ENCODE assay signal across 9 cellular contexts in genomic region chr19:11196406-11197287, GRCh38. TPM values are rescaled to one million over a fixed set of nuclear protein-coding genes. Genes with fewer than 3 reads are reported as not detected.
DNase-seq lines count a peak whose midpoint lies in the region; ATAC-seq, FAIRE-seq and TF ChIP-seq lines count a peak whose summit lies in the region.
"Had no signal": no experiment of that assay in that cellular context is flagged by ENCODE, and none has a peak within 500 bp of the region (broad histone marks: within the 10 kb centered on the region; RNA-seq: fewer than 3 reads in every experiment).

No MANE protein-coding gene starts in this region.

- H3K27me3 ChIP-seq in endothelial cell of umbilical vein (ENCODE audit: control insufficient read depth in 2 of 2, insufficient read depth in 2 of 2, low read length in 2 of 2) (no peaks in the 10 kb centered on the region), muscle layer of colon (ENCODE audit: control insufficient read depth in 1 of 2, insufficient read depth in 2 of 2, low read length in 2 of 2) (no peaks in the 10 kb centered on the region)

- peaks cover 33% of the 10 kb centered on the region for H3K79me2 ChIP-seq in endothelial cell of umbilical vein (ENCODE audit: control insufficient read depth, insufficient read depth, low read length)

- POLR2A ChIA-PET in endothelial cell of umbilical vein (lab: Charles Lee) = no interaction called here

- peak overlapping the region; percentile 34 for H2AFZ ChIP-seq in endothelial cell of umbilical vein (ENCODE audit: low read depth, low read length)

- H3K9me3 ChIP-seq in endothelial cell of umbilical vein (replicated peaks; ENCODE audit: control insufficient read depth, insufficient read depth, low read length) (no peaks in the 10 kb centered on the region), muscle layer of colon (ENCODE audit: low read length) (no peaks in the 10 kb centered on the region)

- H3K4me3 ChIP-seq in endothelial cell of umbilical vein (replicated peaks in 1 of 3; ENCODE audit: insufficient read depth in 1 of 3, low read depth in 1 of 3, low read length in 3 of 3) = peak overlapping the region; percentile 52 to 87 (median 69)
- H3K4me3 ChIP-seq in muscle layer of colon (ENCODE audit: low read depth in 1 of 2, low read length in 2 of 2) = peak overlapping the region; percentile 88 to 97

- DNase-seq in NCI-H146 (lab: John Stamatoyannopoulos, UW) = peak; percentile 54
- DNase-seq in NCI-H146 treated with DMSO at 0.1 percent for 48 hours (lab: John Stamatoyannopoulos, UW; ENCODE audit: unreplicated experiment) = no peak
- peak; percentile 32 for DNase-seq in RPMI8226
- DNase-seq in endothelial cell of umbilical vein (ENCODE audit: low read depth, low spot score) = peak; percentile 46
- DNase-seq in NCI-H1105 treated with DMSO at 0.1 percent for 48 hours (lab: John Stamatoyannopoulos, UW) = no peak

- no peak for ATAC-seq in HG02610 (IDR thresholded peaks at IDR 0.05; ENCODE audit: unreplicated experiment)
- no peak for ATAC-seq in GM19324 (IDR thresholded peaks at IDR 0.05; ENCODE audit: low FRiP score, unreplicated experiment)

- H3K36me3 ChIP-seq in endothelial cell of umbilical vein (ENCODE audit: control insufficient read depth in 2 of 2, extremely low read depth in 1 of 2, insufficient read depth in 2 of 2, low read length in 2 of 2) (peaks cover 10 to 30% of the 10 kb centered on the region in 2 experiments), muscle layer of colon (ENCODE audit: insufficient read depth, low read length) (peaks cover 32% of the 10 kb centered on the region)

- BruUV-seq in endothelial cell of umbilical vein (replicated peaks; lab: Mats Ljungman, UMichigan) = TSS peak; percentile 32

- peak overlapping the region; percentile 59 for H3K4me2 ChIP-seq in endothelial cell of umbilical vein (ENCODE audit: insufficient read depth, low read length)

- intact Hi-C loops in endothelial cell of umbilical vein (cut with micrococcal nuclease) = loop anchor here (1.0 to 2.0 kb wide), 3 partner anchors 18 to 54 kb away; no protein-coding TSS in a partner anchor

- no peak for TF ChIP-seq CTCF in endothelial cell of umbilical vein (IDR thresholded peaks at IDR 0.05; ENCODE audit: extremely low read depth in 1 of 2, insufficient read depth in 1 of 2, low read depth in 1 of 2, low read length in 2 of 2)

- CTCF ChIA-PET in endothelial cell of umbilical vein (lab: Charles Lee) = interaction anchor here (1.9 to 2.0 kb wide), 2 partner anchors 58 to 70 kb away, joined by 6 to 10 read pairs; no protein-coding TSS in a partner anchor

- no peak for TF ChIP-seq POLR2A in endothelial cell of umbilical vein (IDR thresholded peaks at IDR 0.05; ENCODE audit: low read depth, low read length)

- H3K4me1 ChIP-seq in endothelial cell of umbilical vein (ENCODE audit: control insufficient read depth, extremely low read depth, insufficient read depth, low read length) = peaks cover 19% of the 10 kb centered on the region
- peaks cover 52% of the 10 kb centered on the region for H3K4me1 ChIP-seq in muscle layer of colon (ENCODE audit: insufficient read depth, low read length)

- no peaks in the 10 kb centered on the region for H3K9me1 ChIP-seq in endothelial cell of umbilical vein (replicated peaks; ENCODE audit: control insufficient read depth, extremely low read depth, insufficient read depth, low read length)

- FAIRE-seq in endothelial cell of umbilical vein (lab: Jason Lieb, UNC) = peak; percentile 43

- H3K9ac ChIP-seq in endothelial cell of umbilical vein (replicated peaks; ENCODE audit: extremely low read depth, insufficient read depth, low read length) (peak overlapping the region; percentile 81), muscle layer of colon (ENCODE audit: low read length) (peak overlapping the region; percentile 90)

- H3K27ac ChIP-seq in endothelial cell of umbilical vein (ENCODE audit: insufficient read depth, low read depth, low read length) (peak overlapping the region; percentile 71), muscle layer of colon (ENCODE audit: low read depth, low read length) (peak overlapping the region; percentile 97)

- H4K20me1 ChIP-seq in endothelial cell of umbilical vein (replicated peaks; ENCODE audit: control insufficient read depth, extremely low read depth, insufficient read depth, low read length) = no peaks in the 10 kb centered on the region

- dilution Hi-C loops in endothelial cell of umbilical vein (cut with MboI; ENCODE audit: extremely low pct_ligation_motif_present, low sequenced_read_pairs) = no loop called here

TF ChIP-seq in endothelial cell of umbilical vein, 7 proteins besides CTCF, POLR2A, EP300 and RAD21:
- no peak for TF ChIP-seq EZH2 (IDR thresholded peaks at IDR 0.05; ENCODE audit: borderline replicate concordance, low read depth, low read length, severe bottlenecking)
- no peak for TF ChIP-seq FOS (IDR thresholded peaks at IDR 0.05; ENCODE audit: borderline replicate concordance, insufficient read depth, low read length)
- TF ChIP-seq MYC (IDR thresholded peaks at IDR 0.05; ENCODE audit: low read depth, low read length) = no peak
- TF ChIP-seq MAX (IDR thresholded peaks at IDR 0.05; ENCODE audit: insufficient read depth, insufficient read length) = no peak
- TF ChIP-seq GATA2 (IDR thresholded peaks at IDR 0.05; ENCODE audit: insufficient read depth, insufficient read length, low read depth, low read length) = no peak
- TF ChIP-seq POLR2AphosphoS5 (IDR thresholded peaks at IDR 0.05; ENCODE audit: insufficient read depth, low read depth, low read length) = no peak

RNA-seq across cellular contexts. Expression of gene KANK2, which starts 0.7 kb away (rescaled TPM):
- total RNA-seq in endothelial cell of umbilical vein = 77.9 and 78.0 TPM in 2 replicates
- 41.7 and 48.1 TPM in 2 replicates for polyA plus RNA-seq in endothelial cell of umbilical vein
- 37.0 and 37.1 TPM in 2 replicates for polyA plus RNA-seq in endothelial cell of umbilical vein (2011; cell fraction: cytosol; rRNA removed)
- polyA plus RNA-seq in endothelial cell of umbilical vein (2011; cell fraction: nucleus; rRNA removed) = 101 and 115 TPM in 2 replicates
- polyA plus RNA-seq in endothelial cell of umbilical vein (2012) = 49.4 and 55.2 TPM in 2 replicates
- 75.6 and 93.5 TPM in 2 replicates for polyA minus RNA-seq in endothelial cell of umbilical vein
- 60.2 TPM for polyA minus RNA-seq in endothelial cell of umbilical vein (2011; cell fraction: cytosol; rRNA and poly(A)+ RNA removed)
- polyA minus RNA-seq in endothelial cell of umbilical vein (2011; cell fraction: nucleus; rRNA and poly(A)+ RNA removed) = 52.0 and 75.1 TPM in 2 replicates

RNA-seq across cellular contexts. Expression of gene SPC24, which starts 41.1 kb away (rescaled TPM):
- total RNA-seq in endothelial cell of umbilical vein = 68.5 and 70.0 TPM in 2 replicates
- 17.2 and 19.8 TPM in 2 replicates for polyA plus RNA-seq in endothelial cell of umbilical vein
- 21.3 and 22.1 TPM in 2 replicates for polyA plus RNA-seq in endothelial cell of umbilical vein (2011; cell fraction: cytosol; rRNA removed)
- 24.9 and 33.2 TPM in 2 replicates for polyA plus RNA-seq in endothelial cell of umbilical vein (2011; cell fraction: nucleus; rRNA removed)
- polyA plus RNA-seq in endothelial cell of umbilical vein (2012) = 13.1 and 17.4 TPM in 2 replicates
- 54.8 and 79.1 TPM in 2 replicates for polyA minus RNA-seq in endothelial cell of umbilical vein
- 78.2 TPM for polyA minus RNA-seq in endothelial cell of umbilical vein (2011; cell fraction: cytosol; rRNA and poly(A)+ RNA removed)
- polyA minus RNA-seq in endothelial cell of umbilical vein (2011; cell fraction: nucleus; rRNA and poly(A)+ RNA removed) = 10.7 and 12.5 TPM in 2 replicates

RNA-seq across cellular contexts. Expression of gene ANGPTL8, which starts 42.8 kb away (rescaled TPM):
- total RNA-seq in endothelial cell of umbilical vein = not detected in 2 replicates
- polyA plus RNA-seq in endothelial cell of umbilical vein = not detected in 2 replicates
- not detected in 2 replicates for polyA plus RNA-seq in endothelial cell of umbilical vein (2011; cell fraction: cytosol; rRNA removed)
- polyA plus RNA-seq in endothelial cell of umbilical vein (2011; cell fraction: nucleus; rRNA removed) = not detected in 2 replicates
- not detected in 2 replicates for polyA plus RNA-seq in endothelial cell of umbilical vein (2012)
- polyA minus RNA-seq in endothelial cell of umbilical vein = not detected in 2 replicates
- polyA minus RNA-seq in endothelial cell of umbilical vein (2011; cell fraction: cytosol; rRNA and poly(A)+ RNA removed) = not detected
- not detected in 2 replicates for polyA minus RNA-seq in endothelial cell of umbilical vein (2011; cell fraction: nucleus; rRNA and poly(A)+ RNA removed)
- total RNA-seq: activated naive CD4-positive, alpha-beta T cell treated with anti-CD3 and anti-CD28 coated beads, Interleukin-2, amount 50 U/mL, for 72 hours had no signal

Comparison
In these comparisons a context has a peak if more than half of its experiments do, and no peak if none do; other contexts are left out.
1. DNase-seq: peak in NCI-H146 (single experiment), RPMI8226 (single experiment) and endothelial cell of umbilical vein (single experiment); none in NCI-H146 treated with DMSO at 0.1 percent for 48 hours (single experiment) and NCI-H1105 treated with DMSO at 0.1 percent for 48 hours (single experiment).